10 cellular contexts compared by ENCODE assay signal in the genomic region with DNA sequence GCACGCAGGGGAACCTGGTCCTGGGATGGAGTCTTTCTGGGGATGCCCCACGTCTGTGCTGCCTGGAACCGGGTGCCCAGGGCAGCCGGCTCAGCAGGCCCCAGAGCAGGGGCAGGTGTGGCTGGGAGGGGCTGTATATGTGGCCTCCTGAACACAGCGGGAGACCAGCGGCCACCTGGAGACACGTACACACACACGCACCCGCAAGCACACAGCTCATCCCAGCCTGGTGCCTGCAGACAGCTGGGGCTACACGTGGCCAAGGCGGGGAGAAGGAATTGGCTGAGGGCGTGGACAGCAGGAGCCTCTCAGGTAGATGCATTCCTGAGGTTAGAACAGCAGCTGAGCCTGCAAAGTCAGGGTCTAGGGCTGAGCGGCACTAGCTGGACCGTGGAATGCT. TPM values are rescaled to one million over a fixed set of nuclear protein-coding genes. Genes with fewer than 3 reads are reported as not detected.
DNase-seq lines count a peak whose midpoint lies in the region; TF ChIP-seq lines count a peak whose summit lies in the region.
"Had no signal": no experiment of that assay in that cellular context is flagged by ENCODE, and none has a peak within 500 bp of the region (broad histone marks: within the 10 kb centered on the region; RNA-seq: fewer than 3 reads in every experiment).

No MANE protein-coding gene starts in this region.

- peaks cover 73% of the 10 kb centered on the region for H3K4me1 Mint-ChIP-seq in activated CD4-positive, alpha-beta T cell treated with anti-CD3 and anti-CD28 coated beads, Interleukin-2, amount 10 ng/mL, durations not matched to agents 7 days and 5 days
- H3K4me1 Mint-ChIP-seq in endodermal cell, result no peaks in the 10 kb centered on the region

- DNase-seq in activated CD4-positive, alpha-beta T cell treated with anti-CD3 and anti-CD28 coated beads, Interleukin-2, amount 10 ng/mL, durations not matched to agents 7 days and 5 days, result no peak
- no peak for DNase-seq in activated CD4-positive, alpha-beta T cell treated with anti-CD3 and anti-CD28 coated beads, Interleukin-2, amount 50 U/mL, for 48 hours
- DNase-seq in NCI-H510A (lab: John Stamatoyannopoulos, UW), result peak; percentile 88
- no peak for DNase-seq in endodermal cell
- no peak for DNase-seq in putamen (ENCODE audit: low spot score)
- no peak for DNase-seq in NCI-H1048 (lab: John Stamatoyannopoulos, UW)
- no peak for DNase-seq in SIG-M5 (lab: John Stamatoyannopoulos, UW)

- H3K27me3 ChIP-seq in endodermal cell (ENCODE audit: control insufficient read depth, insufficient read depth, low read length, poor library complexity, severe bottlenecking), result peaks cover 16% of the 10 kb centered on the region

- H3K4me3 ChIP-seq in endodermal cell (ENCODE audit: low read length) (no peak overlapping the region), skin epidermis (no peak overlapping the region)

- H3K36me3 ChIP-seq in endodermal cell (ENCODE audit: control insufficient read depth, insufficient read depth, low read length), result no peaks in the 10 kb centered on the region

- CTCF ChIA-PET in activated CD4-positive, alpha-beta T cell treated with anti-CD3 and anti-CD28 coated beads, Interleukin-2, amount 10 ng/mL, durations not matched to agents 7 days and 5 days (lab: Charles Lee), result interaction anchor here (1.7 to 3.1 kb wide), 2 partner anchors 10 to 12 kb away, joined by 4 to 18 read pairs; partner anchors contain the start of gene ADAM8

- H3K4me3 Mint-ChIP-seq in activated CD4-positive, alpha-beta T cell treated with anti-CD3 and anti-CD28 coated beads, Interleukin-2, amount 10 ng/mL, durations not matched to agents 7 days and 5 days, result peak overlapping the region; percentile 10
- H3K4me3 Mint-ChIP-seq in endodermal cell, result peak overlapping the region; percentile 56

- no peaks in the 10 kb centered on the region for H3K9me3 ChIP-seq in endodermal cell (ENCODE audit: control insufficient read depth, low read length)

- WGBS in endodermal cell (ENCODE audit: insufficient coverage in 1 of 2, insufficient read length in 1 of 2), 2 experiments, result 89 to 90% methylated on average over 11 to 14 of the region's 14 CpGs

- peaks cover 25% of the 10 kb centered on the region for H3K36me3 Mint-ChIP-seq in activated CD4-positive, alpha-beta T cell treated with anti-CD3 and anti-CD28 coated beads, Interleukin-2, amount 10 ng/mL, durations not matched to agents 7 days and 5 days (ENCODE audit: low read depth)
- H3K36me3 Mint-ChIP-seq in endodermal cell (ENCODE audit: low read depth), result no peaks in the 10 kb centered on the region

- POLR2A ChIA-PET in activated CD4-positive, alpha-beta T cell treated with anti-CD3 and anti-CD28 coated beads, Interleukin-2, amount 10 ng/mL, durations not matched to agents 7 days and 5 days (lab: Charles Lee), result no interaction called here

- H3K27ac ChIP-seq in endodermal cell (ENCODE audit: low read depth, low read length), result no peak overlapping the region
- H3K27ac ChIP-seq in skin epidermis, result peak overlapping the region in 16 of 21 experiments; percentile 44 to 89 (median 64)
- H3K27ac ChIP-seq: C4-2B had no signal

- no peaks in the 10 kb centered on the region for H3K27me3 Mint-ChIP-seq in activated CD4-positive, alpha-beta T cell treated with anti-CD3 and anti-CD28 coated beads, Interleukin-2, amount 10 ng/mL, durations not matched to agents 7 days and 5 days
- H3K27me3 Mint-ChIP-seq in endodermal cell (ENCODE audit: insufficient read depth), result peaks cover 40% of the 10 kb centered on the region

- H3K4me1 ChIP-seq in endodermal cell (ENCODE audit: control insufficient read depth, insufficient read depth, low read length), result peaks cover 3% of the 10 kb centered on the region

- no peak overlapping the region for H3K9ac ChIP-seq in endodermal cell (ENCODE audit: extremely low read depth, low read length, poor library complexity, severe bottlenecking)

- no peak for TF ChIP-seq CTCF in endodermal cell (conservative IDR thresholded peaks at IDR 0.05)

- H3K9me3 Mint-ChIP-seq in activated CD4-positive, alpha-beta T cell treated with anti-CD3 and anti-CD28 coated beads, Interleukin-2, amount 10 ng/mL, durations not matched to agents 7 days and 5 days, result no peaks in the 10 kb centered on the region
- H3K9me3 Mint-ChIP-seq in endodermal cell, result no peaks in the 10 kb centered on the region

- H3K27ac Mint-ChIP-seq in activated CD4-positive, alpha-beta T cell treated with anti-CD3 and anti-CD28 coated beads, Interleukin-2, amount 10 ng/mL, durations not matched to agents 7 days and 5 days, result peak overlapping the region; percentile 76
- no peak overlapping the region for H3K27ac Mint-ChIP-seq in endodermal cell

RNA-seq across cellular contexts. Expression of gene ADAM8, which starts 14.0 kb away (rescaled TPM):
- total RNA-seq in activated CD4-positive, alpha-beta T cell treated with anti-CD3 and anti-CD28 coated beads, Interleukin-2, amount 10 ng/mL, durations not matched to agents 7 days and 5 days, result 100 to 1,000 TPM; 123 to 153 TPM
- 1 to 10 TPM; 3.7 to 5.5 TPM for total RNA-seq in endodermal cell
- polyA plus RNA-seq in endodermal cell (2013, experiment 1 of 2), result 1.7 TPM
- 1.2 TPM for polyA plus RNA-seq in endodermal cell (2013, experiment 2 of 2)

RNA-seq across cellular contexts. Expression of gene VENTX, which starts 25.0 kb away (rescaled TPM):
- not detected for total RNA-seq in activated CD4-positive, alpha-beta T cell treated with anti-CD3 and anti-CD28 coated beads, Interleukin-2, amount 10 ng/mL, durations not matched to agents 7 days and 5 days
- 10 to 100 TPM in 1 of 2 donors, 1 to 10 TPM in 1; 5.5 to 14.2 TPM for total RNA-seq in endodermal cell
- 1.7 TPM for polyA plus RNA-seq in endodermal cell (2013, experiment 1 of 2)
- polyA plus RNA-seq in endodermal cell (2013, experiment 2 of 2), result 0.99 TPM
- total RNA-seq: renal cortical epithelial cell had no signal

RNA-seq across cellular contexts. Expression of gene UTF1, which starts 32.7 kb away (rescaled TPM):
- total RNA-seq in activated CD4-positive, alpha-beta T cell treated with anti-CD3 and anti-CD28 coated beads, Interleukin-2, amount 10 ng/mL, durations not matched to agents 7 days and 5 days, result not detected
- total RNA-seq in endodermal cell, result 1 to 10 TPM in 1 of 2 donors, not detected in 1; 1.5 TPM
- 1.1 TPM for polyA plus RNA-seq in endodermal cell (2013, experiment 1 of 2)
- polyA plus RNA-seq in endodermal cell (2013, experiment 2 of 2), result 0.54 TPM
- total RNA-seq: renal cortical epithelial cell had no signal

RNA-seq across cellular contexts. Expression of gene TUBGCP2, which starts 46.0 kb away (rescaled TPM):
- 10 to 100 TPM; 52.4 to 54.2 TPM for total RNA-seq in activated CD4-positive, alpha-beta T cell treated with anti-CD3 and anti-CD28 coated beads, Interleukin-2, amount 10 ng/mL, durations not matched to agents 7 days and 5 days
- total RNA-seq in endodermal cell, result 10 to 100 TPM; 52.8 to 63.0 TPM
- polyA plus RNA-seq in endodermal cell (2013, experiment 1 of 2), result 51.3 TPM
- 46.4 TPM for polyA plus RNA-seq in endodermal cell (2013, experiment 2 of 2)

RNA-seq across cellular contexts. Expression of gene ZNF511, which starts 46.0 kb away (rescaled TPM):
- 10 to 100 TPM; 54.5 to 59.7 TPM for total RNA-seq in activated CD4-positive, alpha-beta T cell treated with anti-CD3 and anti-CD28 coated beads, Interleukin-2, amount 10 ng/mL, durations not matched to agents 7 days and 5 days
- total RNA-seq in endodermal cell, result 10 to 100 TPM; 48.1 to 57.6 TPM
- 30.8 TPM for polyA plus RNA-seq in endodermal cell (2013, experiment 1 of 2)
- 30.8 TPM for polyA plus RNA-seq in endodermal cell (2013, experiment 2 of 2)

Comparison
In these comparisons a context has a peak if more than half of its experiments do, and no peak if none do; other contexts are left out.
1. RNA of gene ADAM8, which starts 14.0 kb away (total RNA-seq): 123 to 153 TPM in activated CD4-positive, alpha-beta T cell treated with anti-CD3 and anti-CD28 coated beads, Interleukin-2, amount 10 ng/mL, durations not matched to agents 7 days and 5 days; 3.7 to 5.5 TPM in endodermal cell; every median in the first group is over 10 times any median in the second.
2. RNA of gene VENTX, which starts 25.0 kb away (total RNA-seq): 5.5 to 14.2 TPM in endodermal cell; not detected in activated CD4-positive, alpha-beta T cell treated with anti-CD3 and anti-CD28 coated beads, Interleukin-2, amount 10 ng/mL, durations not matched to agents 7 days and 5 days; every median in the first group is over 4 times any median in the second.